15 cellular contexts compared by ENCODE assay signal in genomic region chr1:51962486-51963356, GRCh38. TPM values are rescaled to one million over a fixed set of nuclear protein-coding genes. Genes with fewer than 3 reads are reported as not detected.
A peak's percentile ranks its signal among the peaks of the same experiment; 100 is the strongest.
DNase-seq lines count a peak whose midpoint lies in the region; ATAC-seq, FAIRE-seq and TF ChIP-seq lines count a peak whose summit lies in the region.
"Had no signal": no experiment of that assay in that cellular context is flagged by ENCODE, and none has a peak within 500 bp of the region (broad histone marks: within the 10 kb centered on the region; RNA-seq: fewer than 3 reads in every experiment).

No MANE protein-coding gene starts in this region.

- no peak for ATAC-seq in GM18858 (IDR thresholded peaks at IDR 0.05; ENCODE audit: unreplicated experiment)
- ATAC-seq: PC-3 had no signal

- POLR2A ChIA-PET in OCI-LY7 (lab: Charles Lee): interaction anchor here (0.6 kb wide), 1 partner anchor 17 kb away, joined by 3 read pairs; no protein-coding TSS in a partner anchor
- POLR2A ChIA-PET in endothelial cell of umbilical vein (lab: Charles Lee): no interaction called here

- H3K27ac ChIP-seq in BLaER1 treated with 17β-estradiol and CSF1 and Interleukin-3, amounts not matched to agents 10 nM and 100 nM: no peak overlapping the region
- no peak overlapping the region for H3K27ac ChIP-seq in OCI-LY7 (ENCODE audit: low read depth, low read length, poor library complexity, severe bottlenecking)
- H3K27ac ChIP-seq in endothelial cell of umbilical vein (ENCODE audit: insufficient read depth, low read depth, low read length): peak overlapping the region; percentile 81
- H3K27ac ChIP-seq: SJCRH30 had no signal

- peak overlapping the region; percentile 9 to 72 (median 42); a peak in 18 of 22 replicates for H3K4me2 ChIP-seq in BLaER1 treated with 17β-estradiol and CSF1 and Interleukin-3, amounts not matched to agents 10 nM and 100 nM
- 0 out of 2 replicates have a peak overlapping the region, but pooled peaks have one; percentile 40 for H3K4me2 ChIP-seq in OCI-LY7 (ENCODE audit: low read length)
- H3K4me2 ChIP-seq in endothelial cell of umbilical vein (ENCODE audit: insufficient read depth, low read length): peak overlapping the region; percentile 70

- TF ChIP-seq CTCF in OCI-LY7 (conservative IDR thresholded peaks at IDR 0.05; ENCODE audit: low read length) (no peak), endothelial cell of umbilical vein (IDR thresholded peaks at IDR 0.05; ENCODE audit: extremely low read depth in 1 of 2, insufficient read depth in 1 of 2, low read depth in 1 of 2, low read length in 2 of 2) (no peak)

- H3K9me1 ChIP-seq in endothelial cell of umbilical vein (replicated peaks; ENCODE audit: control insufficient read depth, extremely low read depth, insufficient read depth, low read length): no peaks in the 10 kb centered on the region

- H3K9me2 ChIP-seq in OCI-LY7 (ENCODE audit: insufficient read depth, low read length): no peaks in the 10 kb centered on the region

- intact Hi-C loops in OCI-LY7 (cut with micrococcal nuclease; ENCODE audit: unreplicated experiment): no loop called here
- intact Hi-C loops in endothelial cell of umbilical vein (cut with micrococcal nuclease): no loop called here
- intact Hi-C loops in activated CD4-positive, alpha-beta T cell treated with anti-CD3 and anti-CD28 coated beads, Interleukin-2, amount 10 ng/mL, durations not matched to agents 24 days and 14 days (cut with micrococcal nuclease): no loop called here

- H3K36me3 ChIP-seq in BLaER1 treated with 17β-estradiol and CSF1 and Interleukin-3, amounts not matched to agents 10 nM and 100 nM: no peaks in the 10 kb centered on the region
- no peaks in the 10 kb centered on the region for H3K36me3 ChIP-seq in OCI-LY7 (ENCODE audit: insufficient read depth, low read length)
- no peaks in the 10 kb centered on the region for H3K36me3 ChIP-seq in endothelial cell of umbilical vein (ENCODE audit: control insufficient read depth in 2 of 2, extremely low read depth in 1 of 2, insufficient read depth in 2 of 2, low read length in 2 of 2)
- H3K36me3 ChIP-seq: SJCRH30 had no signal

- H3K4me3 Mint-ChIP-seq in activated CD4-positive, alpha-beta T cell treated with anti-CD3 and anti-CD28 coated beads, Interleukin-2, amount 10 ng/mL, durations not matched to agents 24 days and 14 days: no peak overlapping the region
- H3K4me3 Mint-ChIP-seq: CD4-positive, alpha-beta memory T cell; IgD-negative memory B cell; T-helper 2 cell treated with Interferon-gamma antibody and Interleukin-4, amounts not matched to agents 5 μg/mL and 100 μg/mL, for 36 hours had no signal

- peaks cover 11% of the 10 kb centered on the region for H3K27me3 Mint-ChIP-seq in activated CD4-positive, alpha-beta T cell treated with anti-CD3 and anti-CD28 coated beads, Interleukin-2, amount 10 ng/mL, durations not matched to agents 24 days and 14 days

- peaks cover 0 to 53% (median 0%) of the 10 kb centered on the region in 11 experiments; a peak in 7 of 22 replicates for H3K27me3 ChIP-seq in BLaER1 treated with 17β-estradiol and CSF1 and Interleukin-3, amounts not matched to agents 10 nM and 100 nM
- H3K27me3 ChIP-seq in endothelial cell of umbilical vein (ENCODE audit: control insufficient read depth in 2 of 2, insufficient read depth in 2 of 2, low read length in 2 of 2): no peaks in the 10 kb centered on the region
- H3K27me3 ChIP-seq: SJCRH30 had no signal

- peaks cover 0 to 3% (median 0%) of the 10 kb centered on the region in 11 experiments; a peak in 1 of 22 replicates for H4K20me1 ChIP-seq in BLaER1 treated with 17β-estradiol and CSF1 and Interleukin-3, amounts not matched to agents 10 nM and 100 nM
- no peaks in the 10 kb centered on the region for H4K20me1 ChIP-seq in OCI-LY7 (ENCODE audit: insufficient read depth, low read length)
- H4K20me1 ChIP-seq in endothelial cell of umbilical vein (replicated peaks; ENCODE audit: control insufficient read depth, extremely low read depth, insufficient read depth, low read length): no peaks in the 10 kb centered on the region

- H3K79me2 ChIP-seq in OCI-LY7 (ENCODE audit: insufficient read depth, low read depth, low read length): no peaks in the 10 kb centered on the region
- no peaks in the 10 kb centered on the region for H3K79me2 ChIP-seq in endothelial cell of umbilical vein (ENCODE audit: control insufficient read depth, insufficient read depth, low read length)

- FAIRE-seq in endothelial cell of umbilical vein (lab: Jason Lieb, UNC): no peak

- H2AFZ ChIP-seq in OCI-LY7 (ENCODE audit: low read length): peak overlapping the region; percentile 93; the same call in 1 of the 2 replicates
- H2AFZ ChIP-seq in endothelial cell of umbilical vein (ENCODE audit: low read depth, low read length): peak overlapping the region; percentile 40

- H3K4me3 ChIP-seq in BLaER1 treated with 17β-estradiol and CSF1 and Interleukin-3, amounts not matched to agents 10 nM and 100 nM: no peak overlapping the region
- H3K4me3 ChIP-seq in OCI-LY7 (ENCODE audit: low read depth, low read length, poor library complexity, severe bottlenecking): no peak overlapping the region
- no peak overlapping the region for H3K4me3 ChIP-seq in endothelial cell of umbilical vein (replicated peaks in 1 of 3; ENCODE audit: insufficient read depth in 1 of 3, low read depth in 1 of 3, low read length in 3 of 3)
- H3K4me3 ChIP-seq: SJCRH30 had no signal

- peaks cover 18 to 53% (median 39%) of the 10 kb centered on the region in 10 experiments for H3K4me1 ChIP-seq in BLaER1 treated with 17β-estradiol and CSF1 and Interleukin-3, amounts not matched to agents 10 nM and 100 nM
- H3K4me1 ChIP-seq in OCI-LY7 (ENCODE audit: insufficient read depth, low read length, poor library complexity, severe bottlenecking) (peaks cover 24% of the 10 kb centered on the region), endothelial cell of umbilical vein (ENCODE audit: control insufficient read depth, extremely low read depth, insufficient read depth, low read length) (peaks cover 21% of the 10 kb centered on the region)
- H3K4me1 ChIP-seq: SJCRH30 had no signal

- H3K27ac Mint-ChIP-seq in activated CD4-positive, alpha-beta T cell treated with anti-CD3 and anti-CD28 coated beads, Interleukin-2, amount 10 ng/mL, durations not matched to agents 24 days and 14 days: no peak overlapping the region
- H3K27ac Mint-ChIP-seq: CD4-positive, alpha-beta memory T cell; IgD-negative memory B cell; T-helper 2 cell treated with Interferon-gamma antibody and Interleukin-4, amounts not matched to agents 5 μg/mL and 100 μg/mL, for 36 hours had no signal

- no peak for TF ChIP-seq POLR2A in endothelial cell of umbilical vein (IDR thresholded peaks at IDR 0.05; ENCODE audit: low read depth, low read length)

- no peaks in the 10 kb centered on the region for H3K9me3 ChIP-seq in BLaER1 treated with 17β-estradiol and CSF1 and Interleukin-3, amounts not matched to agents 10 nM and 100 nM (replicated peaks in 1 of 11)
- H3K9me3 ChIP-seq in OCI-LY7 (ENCODE audit: low read length) (no peaks in the 10 kb centered on the region), endothelial cell of umbilical vein (replicated peaks; ENCODE audit: control insufficient read depth, insufficient read depth, low read length) (no peaks in the 10 kb centered on the region)
- H3K9me3 ChIP-seq: SJCRH30 had no signal

- DNase-seq in HT1080 (ENCODE audit: low read depth): peak; percentile 57
- no peak for DNase-seq in OCI-LY7 (ENCODE audit: low spot score)
- DNase-seq in endothelial cell of umbilical vein (ENCODE audit: low read depth, low spot score): peak; percentile 17
- DNase-seq in activated CD4-positive, alpha-beta T cell treated with anti-CD3 and anti-CD28 coated beads, Interleukin-2, amount 10 ng/mL, durations not matched to agents 24 days and 14 days: no peak
- DNase-seq in SKM-1 treated with dmso at 0.1 percent for 144 hours (lab: John Stamatoyannopoulos, UW; ENCODE audit: unreplicated experiment): no peak
- DNase-seq: AML-193; CD4-positive, alpha-beta memory T cell; NCI-H526 treated with DMSO at 0.1 percent for 48 hours; PC-3; SW 1271 had no signal

- CTCF ChIA-PET in OCI-LY7 (lab: Charles Lee; ENCODE audit: unreplicated experiment): no interaction called here
- CTCF ChIA-PET in endothelial cell of umbilical vein (lab: Charles Lee): interaction anchor here (0.7 to 2.0 kb wide), 7 partner anchors 10 to 120 kb away, joined by 3 to 8 read pairs (median 3); no protein-coding TSS in a partner anchor

- H3K36me3 Mint-ChIP-seq in activated CD4-positive, alpha-beta T cell treated with anti-CD3 and anti-CD28 coated beads, Interleukin-2, amount 10 ng/mL, durations not matched to agents 24 days and 14 days (ENCODE audit: low read depth): no peaks in the 10 kb centered on the region
- H3K36me3 Mint-ChIP-seq: CD4-positive, alpha-beta memory T cell; IgD-negative memory B cell had no signal

- BruUV-seq in OCI-LY7 (replicated peaks; lab: Mats Ljungman, UMichigan): no TSS peak
- BruUV-seq in endothelial cell of umbilical vein (replicated peaks; lab: Mats Ljungman, UMichigan): no TSS peak

- no peaks in the 10 kb centered on the region for H3K9me3 Mint-ChIP-seq in activated CD4-positive, alpha-beta T cell treated with anti-CD3 and anti-CD28 coated beads, Interleukin-2, amount 10 ng/mL, durations not matched to agents 24 days and 14 days
- H3K9me3 Mint-ChIP-seq: CD4-positive, alpha-beta memory T cell; IgD-negative memory B cell; T-helper 2 cell treated with Interferon-gamma antibody and Interleukin-4, amounts not matched to agents 5 μg/mL and 100 μg/mL, for 36 hours had no signal

- no peak overlapping the region; a peak in 1 of 22 replicates for H3K9ac ChIP-seq in BLaER1 treated with 17β-estradiol and CSF1 and Interleukin-3, amounts not matched to agents 10 nM and 100 nM
- no peak overlapping the region for H3K9ac ChIP-seq in endothelial cell of umbilical vein (replicated peaks; ENCODE audit: extremely low read depth, insufficient read depth, low read length)

- H3K4me1 Mint-ChIP-seq in activated CD4-positive, alpha-beta T cell treated with anti-CD3 and anti-CD28 coated beads, Interleukin-2, amount 10 ng/mL, durations not matched to agents 24 days and 14 days: no peaks in the 10 kb centered on the region
- H3K4me1 Mint-ChIP-seq: CD4-positive, alpha-beta memory T cell had no signal

- dilution Hi-C loops in endothelial cell of umbilical vein (cut with MboI; ENCODE audit: extremely low pct_ligation_motif_present, low sequenced_read_pairs): no loop called here

RNA-seq across cellular contexts. Expression of gene RAB3B, which starts 27.8 kb away (rescaled TPM):
- total RNA-seq in HT1080 (2014; rRNA removed; shearing (Covaris generic)): 20.5 and 23.3 TPM in 2 replicates
- polyA plus RNA-seq in HT1080 (2015; cell fraction: cytosol; rRNA removed): 14.1 and 19.8 TPM in 2 replicates
- 18.0 and 19.2 TPM in 2 replicates for polyA plus RNA-seq in HT1080 (2015; cell fraction: nucleus; rRNA removed)
- 0.03 and 0.05 TPM in 2 replicates for total RNA-seq in OCI-LY7 (2014; rRNA removed; shearing (Covaris generic))
- total RNA-seq in OCI-LY7 (2022) (not detected in 2 replicates), endothelial cell of umbilical vein (10.4 and 11.9 TPM in 2 replicates)
- 3.7 and 4.1 TPM in 2 replicates for polyA plus RNA-seq in endothelial cell of umbilical vein
- polyA plus RNA-seq in endothelial cell of umbilical vein (2011; cell fraction: cytosol; rRNA removed): 5.3 and 5.9 TPM in 2 replicates
- polyA plus RNA-seq in endothelial cell of umbilical vein (2011; cell fraction: nucleus; rRNA removed): 4.6 and 4.8 TPM in 2 replicates
- polyA plus RNA-seq in endothelial cell of umbilical vein (2012): 26.3 and 29.0 TPM in 2 replicates
- 13.1 and 14.5 TPM in 2 replicates for polyA minus RNA-seq in endothelial cell of umbilical vein
- polyA minus RNA-seq in endothelial cell of umbilical vein (2011; cell fraction: cytosol; rRNA and poly(A)+ RNA removed): not detected
- polyA minus RNA-seq in endothelial cell of umbilical vein (2011; cell fraction: nucleus; rRNA and poly(A)+ RNA removed): 4.3 and 6.6 TPM in 2 replicates
- total RNA-seq in activated CD4-positive, alpha-beta T cell treated with anti-CD3 and anti-CD28 coated beads, Interleukin-2, amount 10 ng/mL, durations not matched to agents 24 days and 14 days: 0.02 TPM in 2 replicates
- polyA plus RNA-seq: CD4-positive, alpha-beta memory T cell; IgD-negative memory B cell had no signal

Comparison
In these comparisons a context has a peak if more than half of its experiments do, and no peak if none do; other contexts are left out.
1. DNase-seq: peak in HT1080 (single experiment) and endothelial cell of umbilical vein (single experiment); none in OCI-LY7 (single experiment), activated CD4-positive, alpha-beta T cell treated with anti-CD3 and anti-CD28 coated beads, Interleukin-2, amount 10 ng/mL, durations not matched to agents 24 days and 14 days (single experiment) and SKM-1 treated with dmso at 0.1 percent for 144 hours (single experiment).
2. RNA of gene RAB3B, which starts 27.8 kb away (total RNA-seq): 20.5 to 23.3 TPM in HT1080 and 10.4 to 11.9 TPM in endothelial cell of umbilical vein; 0.03 to 0.05 TPM in OCI-LY7 and 0.02 TPM in activated CD4-positive, alpha-beta T cell treated with anti-CD3 and anti-CD28 coated beads, Interleukin-2, amount 10 ng/mL, durations not matched to agents 24 days and 14 days; every median in the first group is over 10 times any median in the second.
3. Peak in every context shown above with its lines, with median percentiles within 50 percentile points of each other: H3K4me2 ChIP-seq.